Comparison of ENCODE assay signal across 1 cellular context in the genomic region with DNA sequence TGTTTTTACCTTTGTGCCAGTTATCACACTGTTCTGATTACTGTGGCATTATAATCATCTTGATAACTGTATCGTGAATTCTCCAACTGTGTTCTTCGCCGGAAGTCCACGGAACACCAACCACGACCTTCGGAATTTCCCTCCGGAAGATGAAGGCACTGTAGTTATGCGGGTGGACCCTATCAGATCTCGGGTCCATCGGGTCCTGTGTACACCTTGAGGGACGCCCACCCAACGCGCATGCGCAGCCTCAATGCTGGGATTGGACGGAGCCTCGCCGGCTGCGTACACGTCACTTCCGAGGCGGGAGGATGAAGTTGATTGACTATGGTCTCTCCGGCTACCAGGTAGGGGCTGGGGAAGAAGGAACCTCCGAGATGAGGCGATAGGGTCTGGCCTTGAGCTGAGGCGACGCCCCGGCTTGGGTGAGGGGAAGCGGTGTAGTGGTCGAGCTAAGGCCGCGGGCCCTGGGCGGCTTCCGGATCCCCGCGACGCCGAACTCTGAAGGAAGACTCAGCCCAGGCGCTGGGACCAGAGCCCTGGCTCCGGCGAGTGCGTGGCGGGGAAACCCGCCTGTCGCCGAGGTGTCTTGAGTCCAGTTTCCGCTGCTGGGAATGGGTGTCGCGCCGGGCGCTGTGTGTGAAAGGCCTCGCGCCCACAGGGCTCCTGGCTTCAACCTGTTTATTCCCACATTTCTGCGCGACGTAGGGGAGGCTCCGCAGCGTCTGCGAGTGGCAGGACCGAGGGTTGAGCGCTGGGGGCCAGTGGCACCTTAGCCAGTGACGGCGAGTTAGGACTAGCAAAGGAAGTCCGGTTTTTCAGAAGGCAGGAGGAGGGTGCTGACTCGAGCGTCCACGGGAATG.
TF ChIP-seq lines count a peak whose summit lies in the region.

Gene DHRS7B (plus strand): TSS at position 320 of the 863 bp plus-strand sequence. CDS start 8 bp downstream, at position 328.

TF ChIP-seq in K562, 482 proteins besides CTCF, POLR2A, EP300 and RAD21 (continued from another document and continues in another):
- TF ChIP-seq, protein P1, sequence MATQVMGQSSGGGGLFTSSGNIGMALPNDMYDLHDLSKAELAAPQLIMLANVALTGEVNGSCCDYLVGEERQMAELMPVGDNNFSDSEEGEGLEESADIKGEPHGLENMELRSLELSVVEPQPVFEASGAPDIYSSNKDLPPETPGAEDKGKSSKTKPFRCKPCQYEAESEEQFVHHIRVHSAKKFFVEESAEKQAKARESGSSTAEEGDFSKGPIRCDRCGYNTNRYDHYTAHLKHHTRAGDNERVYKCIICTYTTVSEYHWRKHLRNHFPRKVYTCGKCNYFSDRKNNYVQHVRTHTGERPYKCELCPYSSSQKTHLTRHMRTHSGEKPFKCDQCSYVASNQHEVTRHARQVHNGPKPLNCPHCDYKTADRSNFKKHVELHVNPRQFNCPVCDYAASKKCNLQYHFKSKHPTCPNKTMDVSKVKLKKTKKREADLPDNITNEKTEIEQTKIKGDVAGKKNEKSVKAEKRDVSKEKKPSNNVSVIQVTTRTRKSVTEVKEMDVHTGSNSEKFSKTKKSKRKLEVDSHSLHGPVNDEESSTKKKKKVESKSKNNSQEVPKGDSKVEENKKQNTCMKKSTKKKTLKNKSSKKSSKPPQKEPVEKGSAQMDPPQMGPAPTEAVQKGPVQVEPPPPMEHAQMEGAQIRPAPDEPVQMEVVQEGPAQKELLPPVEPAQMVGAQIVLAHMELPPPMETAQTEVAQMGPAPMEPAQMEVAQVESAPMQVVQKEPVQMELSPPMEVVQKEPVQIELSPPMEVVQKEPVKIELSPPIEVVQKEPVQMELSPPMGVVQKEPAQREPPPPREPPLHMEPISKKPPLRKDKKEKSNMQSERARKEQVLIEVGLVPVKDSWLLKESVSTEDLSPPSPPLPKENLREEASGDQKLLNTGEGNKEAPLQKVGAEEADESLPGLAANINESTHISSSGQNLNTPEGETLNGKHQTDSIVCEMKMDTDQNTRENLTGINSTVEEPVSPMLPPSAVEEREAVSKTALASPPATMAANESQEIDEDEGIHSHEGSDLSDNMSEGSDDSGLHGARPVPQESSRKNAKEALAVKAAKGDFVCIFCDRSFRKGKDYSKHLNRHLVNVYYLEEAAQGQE (CRISPR knock-in tag; IDR thresholded peaks at IDR 0.05; ENCODE audit: low read depth) = no peak
- no peak for TF ChIP-seq ZKSCAN8 (CRISPR knock-in tag; IDR thresholded peaks at IDR 0.05)
- TF ChIP-seq ZNF197 (CRISPR knock-in tag; IDR thresholded peaks at IDR 0.05; ENCODE audit: low read depth) = no peak
- TF ChIP-seq TAL1 (IDR thresholded peaks at IDR 0.05) = no peak
- no peak for TF ChIP-seq HDGF (IDR thresholded peaks at IDR 0.05)
- TF ChIP-seq MYNN (IDR thresholded peaks at IDR 0.05) = no peak
- no peak for TF ChIP-seq MYNN (CRISPR knock-in tag; IDR thresholded peaks at IDR 0.05)
- peak; percentile 75 for TF ChIP-seq RBBP5 (IDR thresholded peaks at IDR 0.05; ENCODE audit: borderline replicate concordance, insufficient read depth, low read length, poor library complexity, severe bottlenecking)
- TF ChIP-seq ZNF347 (CRISPR knock-in tag; IDR thresholded peaks at IDR 0.05; ENCODE audit: low read depth) = no peak
- no peak for TF ChIP-seq ETV6 (IDR thresholded peaks at IDR 0.05; ENCODE audit: borderline replicate concordance in 1 of 2, low read depth in 2 of 2, low read length in 1 of 2)
- no peak for TF ChIP-seq ETV6 (CRISPR knock-in tag; IDR thresholded peaks at IDR 0.05; ENCODE audit: borderline replicate concordance)
- no peak for TF ChIP-seq KLF13 (tag; IDR thresholded peaks at IDR 0.05; ENCODE audit: borderline replicate concordance, low read depth)
- TF ChIP-seq ATF1 (CRISPR knock-in tag; IDR thresholded peaks at IDR 0.05) = no peak
- peak; percentile 95 for TF ChIP-seq ATF1 (tag; IDR thresholded peaks at IDR 0.05)
- TF ChIP-seq HCFC1 (IDR thresholded peaks at IDR 0.05; ENCODE audit: low read depth, low read length) = no peak
- TF ChIP-seq MAZ (CRISPR knock-in tag; conservative IDR thresholded peaks at IDR 0.05 in 1 of 2, IDR thresholded peaks at IDR 0.05 in 1 of 2) = peak in 1 of 2 experiments; percentile 49; a peak in 1 of 4 replicates
- no peak for TF ChIP-seq ZNF511 (CRISPR knock-in tag; IDR thresholded peaks at IDR 0.05)
- TF ChIP-seq KLF1 (tag; IDR thresholded peaks at IDR 0.05) = 0 out of 2 replicates have a peak, but pooled peaks have one; percentile 17
- peak; percentile 76 to 80; a peak in 3 of 4 replicates for TF ChIP-seq FOXK2 (conservative IDR thresholded peaks at IDR 0.05 in 1 of 2, IDR thresholded peaks at IDR 0.05 in 1 of 2; ENCODE audit: low read depth in 2 of 2)
- TF ChIP-seq HEY1 (CRISPR knock-in tag; IDR thresholded peaks at IDR 0.05; ENCODE audit: borderline replicate concordance) = no peak
- peak; percentile 71 for TF ChIP-seq CREB1 (IDR thresholded peaks at IDR 0.05)
- peak; percentile 93 for TF ChIP-seq CREB1 (CRISPR knock-in tag; IDR thresholded peaks at IDR 0.05)
- TF ChIP-seq CXXC5 (CRISPR knock-in tag; IDR thresholded peaks at IDR 0.05) = peak; percentile 49
- TF ChIP-seq U2AF2 (optimal IDR thresholded peaks at IDR 0.05; ENCODE audit: low read depth, low read length) = no peak
- TF ChIP-seq SLC30A9 (CRISPR knock-in tag; IDR thresholded peaks at IDR 0.05) = no peak
- TF ChIP-seq ZNF592 (IDR thresholded peaks at IDR 0.05) = no peak
- TF ChIP-seq SOX6 (IDR thresholded peaks at IDR 0.05) = peak; percentile 33
- no peak for TF ChIP-seq KHSRP (IDR thresholded peaks at IDR 0.05)
- no peak for TF ChIP-seq HDAC6 (IDR thresholded peaks at IDR 0.05; ENCODE audit: low read depth, low read length)
- TF ChIP-seq ZNF507 (tag; conservative IDR thresholded peaks at IDR 0.05) = no peak
- TF ChIP-seq BRD4 (IDR thresholded peaks at IDR 0.05) = no peak
- peak; percentile 64; the same call in 1 of the 2 replicates for TF ChIP-seq TFAP4 (CRISPR knock-in tag; IDR thresholded peaks at IDR 0.05; ENCODE audit: borderline replicate concordance)
- no peak for TF ChIP-seq E2F1 (CRISPR knock-in tag; IDR thresholded peaks at IDR 0.05)
- TF ChIP-seq GTF2A2 (tag; IDR thresholded peaks at IDR 0.05) = no peak
- no peak for TF ChIP-seq RFX5 (IDR thresholded peaks at IDR 0.05; ENCODE audit: low read depth, low read length)
- no peak for TF ChIP-seq ZC3H11A (IDR thresholded peaks at IDR 0.05; ENCODE audit: low read depth, low read length)
- TF ChIP-seq, protein P2, sequence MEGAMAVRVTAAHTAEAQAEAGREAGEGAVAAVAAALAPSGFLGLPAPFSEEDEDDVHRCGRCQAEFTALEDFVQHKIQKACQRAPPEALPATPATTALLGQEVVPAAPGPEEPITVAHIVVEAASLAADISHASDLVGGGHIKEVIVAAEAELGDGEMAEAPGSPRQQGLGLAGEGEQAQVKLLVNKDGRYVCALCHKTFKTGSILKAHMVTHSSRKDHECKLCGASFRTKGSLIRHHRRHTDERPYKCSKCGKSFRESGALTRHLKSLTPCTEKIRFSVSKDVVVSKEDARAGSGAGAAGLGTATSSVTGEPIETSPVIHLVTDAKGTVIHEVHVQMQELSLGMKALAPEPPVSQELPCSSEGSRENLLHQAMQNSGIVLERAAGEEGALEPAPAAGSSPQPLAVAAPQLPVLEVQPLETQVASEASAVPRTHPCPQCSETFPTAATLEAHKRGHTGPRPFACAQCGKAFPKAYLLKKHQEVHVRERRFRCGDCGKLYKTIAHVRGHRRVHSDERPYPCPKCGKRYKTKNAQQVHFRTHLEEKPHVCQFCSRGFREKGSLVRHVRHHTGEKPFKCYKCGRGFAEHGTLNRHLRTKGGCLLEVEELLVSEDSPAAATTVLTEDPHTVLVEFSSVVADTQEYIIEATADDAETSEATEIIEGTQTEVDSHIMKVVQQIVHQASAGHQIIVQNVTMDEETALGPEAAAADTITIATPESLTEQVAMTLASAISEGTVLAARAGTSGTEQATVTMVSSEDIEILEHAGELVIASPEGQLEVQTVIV (CRISPR knock-in tag; IDR thresholded peaks at IDR 0.05; ENCODE audit: borderline replicate concordance) = no peak
- TF ChIP-seq L3MBTL2 (IDR thresholded peaks at IDR 0.05) = peak; percentile 62; the same call in 1 of the 2 replicates
- no peak for TF ChIP-seq CBFB (CRISPR knock-in tag; IDR thresholded peaks at IDR 0.05)
- TF ChIP-seq CREBBP (IDR thresholded peaks at IDR 0.05; ENCODE audit: low read depth, low read length) = no peak
- no peak for TF ChIP-seq ZNF23 (CRISPR knock-in tag; IDR thresholded peaks at IDR 0.05)
- TF ChIP-seq, protein P3, sequence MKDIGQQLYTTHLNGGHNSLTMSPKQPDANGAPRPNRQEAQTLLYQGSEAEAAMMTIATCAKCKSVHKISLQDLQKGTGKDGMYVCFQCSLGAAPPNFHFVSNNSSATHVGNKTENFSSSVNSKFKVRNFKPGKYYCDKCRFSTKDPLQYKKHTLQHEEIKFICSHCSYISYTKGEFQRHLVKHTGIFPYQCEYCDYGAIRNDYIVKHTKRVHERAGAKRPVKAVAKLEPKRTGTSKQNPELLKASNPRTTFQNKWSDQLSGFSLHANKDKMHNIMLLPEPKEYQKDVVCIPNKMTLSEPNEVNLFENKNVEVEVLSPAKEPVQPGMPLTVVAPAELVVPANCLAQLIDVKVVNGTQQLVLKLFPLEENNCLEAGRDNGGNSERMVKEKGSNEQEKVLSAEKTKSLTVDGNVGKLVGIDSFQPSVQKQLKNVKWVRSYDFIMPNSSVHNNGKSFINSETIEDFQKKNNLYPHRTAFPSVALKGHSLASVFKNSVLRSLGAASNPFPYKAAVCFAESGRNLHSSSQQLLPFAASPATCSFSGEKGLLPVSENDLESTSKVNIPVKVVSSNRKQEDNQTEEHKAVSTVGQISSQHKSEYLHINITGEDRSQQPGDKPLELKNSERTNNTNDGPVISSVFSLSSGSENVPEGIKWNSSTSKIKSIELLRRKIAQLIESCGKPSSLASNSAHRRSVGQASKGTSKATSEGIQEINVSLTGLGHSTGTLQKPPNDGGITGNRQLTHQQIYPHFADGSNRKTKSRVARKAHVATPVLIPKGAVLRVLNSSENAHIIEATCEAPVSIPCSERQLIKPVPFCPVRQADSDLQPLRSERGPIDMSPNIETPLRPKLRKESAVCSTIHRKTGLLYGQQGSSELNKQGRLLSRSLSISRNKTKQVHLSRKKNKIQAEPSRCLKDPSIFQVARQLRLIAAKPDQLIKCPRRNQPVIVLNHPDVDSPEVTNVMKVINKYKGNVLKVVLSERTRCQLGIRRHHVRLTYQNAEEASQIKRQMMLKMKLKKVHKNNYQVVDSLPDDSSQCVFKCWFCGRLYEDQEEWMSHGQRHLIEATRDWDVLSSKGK (CRISPR knock-in tag; IDR thresholded peaks at IDR 0.05) = no peak
- no peak for TF ChIP-seq SFPQ (IDR thresholded peaks at IDR 0.05; ENCODE audit: low read depth, low read length)
